Comparison of ENCODE assay signal across 9 cellular contexts in the genomic region with DNA sequence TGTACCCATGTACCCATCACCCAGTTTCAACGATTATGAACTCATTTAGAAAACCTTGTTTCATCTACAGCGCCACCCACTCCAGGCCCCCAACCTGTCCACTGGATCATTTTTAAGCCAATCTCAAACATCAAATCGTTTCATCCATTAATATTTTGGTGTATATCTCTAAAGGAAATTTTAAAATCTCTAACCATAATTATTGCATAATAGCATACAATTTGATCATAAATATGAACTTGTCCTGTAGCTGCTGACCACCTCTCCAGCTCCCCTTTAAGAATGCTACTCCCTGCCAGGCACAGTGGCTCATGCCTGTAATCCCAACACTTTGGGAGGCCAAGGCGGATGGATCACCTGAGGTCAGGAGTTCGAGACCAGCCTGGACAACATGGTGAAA. TPM values are rescaled to one million over a fixed set of nuclear protein-coding genes. Genes with fewer than 3 reads are reported as not detected.
"Had no signal": no experiment of that assay in that cellular context is flagged by ENCODE, and none has a peak within 500 bp of the region (broad histone marks: within the 10 kb centered on the region; RNA-seq: fewer than 3 reads in every experiment).

No MANE protein-coding gene starts in this region.

- H3K4me3 ChIP-seq: GM12878 had no signal

- DNase-seq: GDM1, GF-D8 had no signal

- FAIRE-seq: G401.6, GM12878, GM12891, GM12892, GM18507, GM19239 had no signal

- ATAC-seq: GM12878 had no signal

RNA-seq across cellular contexts. Expression of a gene that starts 2.8 kb away (rescaled TPM):
- total RNA-seq: G401 had no signal
